In the genomic region with DNA sequence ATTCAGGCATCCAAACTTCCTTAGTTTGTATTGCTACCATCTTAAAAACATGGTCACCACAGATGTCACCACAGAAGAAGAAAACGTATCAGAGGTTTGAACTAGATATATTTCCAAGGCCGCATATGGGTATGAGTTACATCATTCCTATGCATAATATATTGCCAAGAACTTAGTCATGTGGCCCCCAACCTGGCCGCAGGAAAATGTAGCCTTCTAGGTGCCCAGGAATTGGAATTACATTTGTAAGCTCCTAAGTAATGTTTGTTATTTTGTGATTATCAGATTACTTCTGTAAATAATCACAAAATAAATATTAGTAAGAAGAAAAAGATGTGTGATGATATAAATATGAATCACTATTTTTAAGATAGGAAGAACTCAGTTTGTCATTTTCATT, we compare ENCODE assay signal across 35 cellular contexts.
"Had no signal": no experiment of that assay in that cellular context is flagged by ENCODE, and none has a peak within 500 bp of the region (broad histone marks: within the 10 kb centered on the region; RNA-seq: fewer than 3 reads in every experiment).

No MANE protein-coding gene starts in this region.

- H3K27ac ChIP-seq: KMS-11 had no signal

- DNase-seq: Karpas-422, Kasumi-1, KBM-7, KG1, MM.1S, MV-4-11, NCI-H1048, NCI-H1092, NCI-H1092 treated with DMSO at 0.1 percent for 48 hours, NCI-H1105, NCI-H1105 treated with DMSO at 0.1 percent for 48 hours, NCI-H1417, NCI-H1417 treated with DMSO at 0.1 percent for 48 hours, NCI-H1436, NCI-H1436 treated with DMSO at 0.1 percent for 48 hours, NCI-H146, NCI-H1694, NCI-H1694 treated with DMSO at 0.1 percent for 48 hours, NCI-H187, NCI-H187 treated with DMSO at 0.1 percent for 48 hours, NCI-H1930, NCI-H2029, NCI-H2029 treated with DMSO at 0.1 percent for 48 hours, NCI-H2081, NCI-H2081 treated with DMSO at 0.1 percent for 48 hours, NCI-H2107, NCI-H2171, NCI-H2171 treated with DMSO at 0.1 percent for 48 hours, NCI-H2227 treated with DMSO at 0.1 percent for 48 hours, NCI-H226, NCI-H345, NCI-H446, NCI-H446 treated with DMSO at 0.1 percent for 48 hours, NCI-H510A had no signal

- H3K9ac ChIP-seq: KMS-11 had no signal

- H3K4me2 ChIP-seq: KMS-11 had no signal
